In genomic region chr5:119032653-119033052, GRCh38 we compare ENCODE assay signal across 12 cellular contexts. TPM values are rescaled to one million over a fixed set of nuclear protein-coding genes. Genes with fewer than 3 reads are reported as not detected.
DNase-seq lines count a peak whose midpoint lies in the region; ATAC-seq and TF ChIP-seq lines count a peak whose summit lies in the region.
"Had no signal": no experiment of that assay in that cellular context is flagged by ENCODE, and none has a peak within 500 bp of the region (broad histone marks: within the 10 kb centered on the region; RNA-seq: fewer than 3 reads in every experiment).

No MANE protein-coding gene starts in this region.

- no peak overlapping the region for H3K27ac ChIP-seq in H9 (ENCODE audit: insufficient read length, low read depth, low read length)
- H3K27ac ChIP-seq in OCI-LY3 (ENCODE audit: low read length), result peak overlapping the region; percentile 97
- H3K27ac ChIP-seq in naive thymus-derived CD4-positive, alpha-beta T cell (ENCODE audit: low read depth, low read length), result no peak overlapping the region
- no peak overlapping the region for H3K27ac ChIP-seq in mesendoderm (ENCODE audit: low read depth, low read length)
- H3K27ac ChIP-seq in esophagus muscularis mucosa (replicated peaks in 1 of 4), result no peak overlapping the region
- H3K27ac ChIP-seq: 22Rv1, adrenal gland had no signal

- no peak overlapping the region for H4K91ac ChIP-seq in H9 (ENCODE audit: insufficient read length, low read depth, low read length)

- no peak for TF ChIP-seq POLR2A in esophagus muscularis mucosa (IDR thresholded peaks at IDR 0.05; ENCODE audit: low read depth)

- H3K79me2 ChIP-seq in H9 (ENCODE audit: insufficient read depth, low read length) (no peaks in the 10 kb centered on the region), OCI-LY3 (ENCODE audit: low read length) (no peaks in the 10 kb centered on the region), mesendoderm (ENCODE audit: control insufficient read depth, insufficient read depth, low read length) (no peaks in the 10 kb centered on the region)

- CTCF ChIA-PET in naive thymus-derived CD4-positive, alpha-beta T cell (lab: Charles Lee), result no interaction called here

- DNase-seq in SIG-M5 treated with dmso at 0.1 percent for 504 hours (lab: John Stamatoyannopoulos, UW; ENCODE audit: unreplicated experiment) (peak; percentile 76), SIG-M5 (lab: John Stamatoyannopoulos, UW) (no peak), H9 (no peak), mesendoderm (no peak), NCI-H1930 (lab: John Stamatoyannopoulos, UW) (no peak), esophagus muscularis mucosa (ENCODE audit: extremely low spot score) (no peak)
- DNase-seq in naive thymus-derived CD4-positive, alpha-beta T cell, result no peak
- DNase-seq: effector CD4-positive, alpha-beta T cell; NCI-H1105 had no signal

- H2BK15ac ChIP-seq in H9 (ENCODE audit: low read depth, low read length) (no peak overlapping the region), mesendoderm (replicated peaks; ENCODE audit: low read depth) (no peak overlapping the region)

- no peaks in the 10 kb centered on the region for H3K36me3 Mint-ChIP-seq in H9 (ENCODE audit: insufficient read depth in 1 of 3, low read depth in 3 of 3)
- peaks cover 0 to 5% (median 0%) of the 10 kb centered on the region in 5 donors for H3K36me3 Mint-ChIP-seq in naive thymus-derived CD4-positive, alpha-beta T cell

- peak; percentile 76 for ATAC-seq in naive thymus-derived CD4-positive, alpha-beta T cell

- no peak overlapping the region for H2BK120ac ChIP-seq in H9 (ENCODE audit: low read depth, low read length, poor library complexity, severe bottlenecking)
- no peak overlapping the region for H2BK120ac ChIP-seq in mesendoderm (ENCODE audit: low read depth, low read length)

- no peaks in the 10 kb centered on the region; a peak in 1 of 5 replicates for H3K9me3 Mint-ChIP-seq in H9
- no peaks in the 10 kb centered on the region for H3K9me3 Mint-ChIP-seq in naive thymus-derived CD4-positive, alpha-beta T cell

- no peaks in the 10 kb centered on the region for H3K36me3 ChIP-seq in OCI-LY3 (replicated peaks; ENCODE audit: low read depth, low read length)
- H3K36me3 ChIP-seq in naive thymus-derived CD4-positive, alpha-beta T cell (ENCODE audit: control insufficient read depth in 2 of 3, insufficient read depth in 3 of 3, low read length in 3 of 3), result no peaks in the 10 kb centered on the region
- H3K36me3 ChIP-seq in mesendoderm (ENCODE audit: control insufficient read depth, insufficient read depth, low read length), result no peaks in the 10 kb centered on the region
- H3K36me3 ChIP-seq in esophagus muscularis mucosa, result no peaks in the 10 kb centered on the region
- H3K36me3 ChIP-seq: adrenal gland had no signal

- H3K18ac ChIP-seq in H9 (ENCODE audit: insufficient read length, low read depth, low read length) (no peak overlapping the region), mesendoderm (ENCODE audit: low read length) (no peak overlapping the region)

- intact Hi-C loops in naive thymus-derived CD4-positive, alpha-beta T cell (cut with micrococcal nuclease), result no loop called here
- intact Hi-C loops in esophagus muscularis mucosa (cut with DNase I), result no loop called here

- TF ChIP-seq CTCF in H9 (conservative IDR thresholded peaks at IDR 0.05) (no peak), OCI-LY3 (IDR thresholded peaks at IDR 0.05; ENCODE audit: low read depth, low read length) (no peak), esophagus muscularis mucosa (IDR thresholded peaks at IDR 0.05) (no peak)

- no peak overlapping the region for H4K8ac ChIP-seq in H9 (replicated peaks; ENCODE audit: insufficient read length, low read depth, low read length)
- H4K8ac ChIP-seq in mesendoderm (ENCODE audit: low read depth, low read length), result no peak overlapping the region

- H3K9ac ChIP-seq in H9 (ENCODE audit: extremely low read depth, insufficient read length, low read length), result no peak overlapping the region
- H3K9ac ChIP-seq in OCI-LY3 (ENCODE audit: low read length), result peak overlapping the region; percentile 52
- H3K9ac ChIP-seq in mesendoderm (ENCODE audit: low read length), result no peak overlapping the region

- H3K4me1 Mint-ChIP-seq in H9, result peaks cover 24 to 30% of the 10 kb centered on the region in 2 experiments
- H3K4me1 Mint-ChIP-seq in naive thymus-derived CD4-positive, alpha-beta T cell, result peaks cover 0 to 24% (median 22%) of the 10 kb centered on the region in 7 donors

- no peak overlapping the region for H3K4ac ChIP-seq in H9 (ENCODE audit: low read depth, low read length)
- H3K4ac ChIP-seq in mesendoderm (ENCODE audit: low read depth, low read length), result no peak overlapping the region

- WGBS in H9 (ENCODE audit: extremely low coverage, insufficient read length, low lambda C conversion rate), result no CpG with 5 or more reads among the region's 3 CpGs
- no CpG with 5 or more reads among the region's 3 CpGs for WGBS in mesendoderm (ENCODE audit: extremely low coverage, insufficient coverage, low lambda C conversion rate)
- WGBS in esophagus muscularis mucosa, result 69% methylated on average over 3 of the region's 3 CpGs

- no peak overlapping the region for H2BK5ac ChIP-seq in H9 (ENCODE audit: insufficient read length, low read length)
- no peak overlapping the region for H2BK5ac ChIP-seq in mesendoderm (ENCODE audit: low read length)

- TF ChIP-seq EP300 in esophagus muscularis mucosa (IDR thresholded peaks at IDR 0.05), result no peak

- H4K5ac ChIP-seq in H9 (ENCODE audit: insufficient read length, low read depth, low read length) (no peak overlapping the region), mesendoderm (ENCODE audit: low read length) (no peak overlapping the region)

- peaks cover 3% of the 10 kb centered on the region; the same call in 1 of the 2 replicates for H3K4me1 ChIP-seq in H9 (ENCODE audit: insufficient read depth, low read length)
- peaks cover 50% of the 10 kb centered on the region for H3K4me1 ChIP-seq in OCI-LY3 (ENCODE audit: low read length)
- peaks cover 0 to 18% of the 10 kb centered on the region in 2 donors for H3K4me1 ChIP-seq in naive thymus-derived CD4-positive, alpha-beta T cell (ENCODE audit: control insufficient read depth in 2 of 2, insufficient read depth in 2 of 2, low read length in 2 of 2)
- H3K4me1 ChIP-seq in mesendoderm (ENCODE audit: control insufficient read depth, low read depth, low read length), result no peaks in the 10 kb centered on the region
- no peaks in the 10 kb centered on the region for H3K4me1 ChIP-seq in esophagus muscularis mucosa

- no peaks in the 10 kb centered on the region for H3K23me2 ChIP-seq in H9 (ENCODE audit: insufficient read length, low read depth, low read length, poor library complexity, severe bottlenecking)

- H3K27me3 ChIP-seq in H9 (ENCODE audit: insufficient read depth, low read length), result no peaks in the 10 kb centered on the region
- no peaks in the 10 kb centered on the region for H3K27me3 ChIP-seq in OCI-LY3 (ENCODE audit: low read depth, low read length)
- H3K27me3 ChIP-seq in naive thymus-derived CD4-positive, alpha-beta T cell (ENCODE audit: control insufficient read depth in 2 of 2, insufficient read depth in 2 of 2, low read length in 2 of 2), result no peaks in the 10 kb centered on the region
- H3K27me3 ChIP-seq in mesendoderm (ENCODE audit: insufficient read depth, low read length, poor library complexity), result no peaks in the 10 kb centered on the region
- no peaks in the 10 kb centered on the region for H3K27me3 ChIP-seq in esophagus muscularis mucosa
- H3K27me3 ChIP-seq: adrenal gland had no signal

- H2BK20ac ChIP-seq in H9 (ENCODE audit: low read depth, low read length, poor library complexity, severe bottlenecking), result no peak overlapping the region

- no peak overlapping the region for H3K4me3 Mint-ChIP-seq in H9
- H3K4me3 Mint-ChIP-seq in naive thymus-derived CD4-positive, alpha-beta T cell, result no peak overlapping the region

- H3K4me3 ChIP-seq in OCI-LY3 (ENCODE audit: low read length), result peak overlapping the region; percentile 51
- no peak overlapping the region for H3K4me3 ChIP-seq in naive thymus-derived CD4-positive, alpha-beta T cell (ENCODE audit: low read length)
- H3K4me3 ChIP-seq in mesendoderm (ENCODE audit: low read length), result no peak overlapping the region
- H3K4me3 ChIP-seq in esophagus muscularis mucosa, result no peak overlapping the region
- H3K4me3 ChIP-seq: adrenal gland had no signal

- POLR2A ChIA-PET in naive thymus-derived CD4-positive, alpha-beta T cell (lab: Charles Lee), result no interaction called here

- no peak overlapping the region for H3T11ph ChIP-seq in H9 (ENCODE audit: low read length)

- no peaks in the 10 kb centered on the region for H4K20me1 ChIP-seq in H9 (ENCODE audit: control insufficient read depth, insufficient read depth, insufficient read length)
- no peaks in the 10 kb centered on the region for H4K20me1 ChIP-seq in OCI-LY3 (ENCODE audit: insufficient read depth, low read length)

- no peak overlapping the region for H3K56ac ChIP-seq in H9 (ENCODE audit: insufficient read length, low read depth, low read length)
- H3K56ac ChIP-seq in mesendoderm (ENCODE audit: low read length), result no peak overlapping the region

- H3K27ac Mint-ChIP-seq in H9, result no peak overlapping the region
- H3K27ac Mint-ChIP-seq in naive thymus-derived CD4-positive, alpha-beta T cell, result peak overlapping the region in 4 of 9 donors; percentile 6 to 88 (median 46)

- H3K9me3 ChIP-seq in H9 (ENCODE audit: control insufficient read depth, low read depth, low read length) (no peaks in the 10 kb centered on the region), OCI-LY3 (ENCODE audit: insufficient read depth, low read length) (no peaks in the 10 kb centered on the region), esophagus muscularis mucosa (no peaks in the 10 kb centered on the region)
- H3K9me3 ChIP-seq in naive thymus-derived CD4-positive, alpha-beta T cell (ENCODE audit: control insufficient read depth in 2 of 3, low read length in 3 of 3), result no peaks in the 10 kb centered on the region
- H3K9me3 ChIP-seq: adrenal gland had no signal

- no peaks in the 10 kb centered on the region for H3K27me3 Mint-ChIP-seq in H9 (ENCODE audit: low read depth)
- H3K27me3 Mint-ChIP-seq in naive thymus-derived CD4-positive, alpha-beta T cell, result no peaks in the 10 kb centered on the region

- H3K79me1 ChIP-seq in H9 (ENCODE audit: insufficient read depth, low read depth, low read length, poor library complexity, severe bottlenecking) (no peaks in the 10 kb centered on the region), mesendoderm (ENCODE audit: low read length) (no peaks in the 10 kb centered on the region)

- no peak overlapping the region for H2AK5ac ChIP-seq in H9 (ENCODE audit: insufficient read length, low read length)
- H2AK5ac ChIP-seq in mesendoderm (ENCODE audit: low read length), result no peak overlapping the region

- no peak overlapping the region for H2BK12ac ChIP-seq in H9 (ENCODE audit: insufficient read length, low read depth, low read length)

- H3K4me2 ChIP-seq in H9 (ENCODE audit: insufficient read depth, insufficient read length, low read length), result no peak overlapping the region
- H3K4me2 ChIP-seq in OCI-LY3 (ENCODE audit: low read length), result peak overlapping the region; percentile 73
- no peak overlapping the region for H3K4me2 ChIP-seq in mesendoderm (ENCODE audit: low read length)

- no peak overlapping the region for H3K23ac ChIP-seq in H9 (ENCODE audit: insufficient read length, low read depth, low read length)
- H3K23ac ChIP-seq in mesendoderm (ENCODE audit: low read length), result no peak overlapping the region

- peak overlapping the region; percentile 14 for H2AFZ ChIP-seq in H9 (ENCODE audit: low read length)
- H2AFZ ChIP-seq in OCI-LY3 (ENCODE audit: low read depth, low read length), result peak overlapping the region; percentile 69

- no peak overlapping the region for H3K14ac ChIP-seq in H9 (ENCODE audit: insufficient read depth, low read length)

RNA-seq across cellular contexts. Expression of gene DMXL1, which starts 38.2 kb away (rescaled TPM):
- total RNA-seq in H9 (2021) (53.8 and 63.5 TPM in 2 replicates), esophagus muscularis mucosa (10 to 100 TPM; 36.3 to 65.6 (median 39.9) TPM)
- 10 to 100 TPM; 30.5 to 40.8 (median 32.4) TPM for total RNA-seq in naive thymus-derived CD4-positive, alpha-beta T cell
- polyA plus RNA-seq in naive thymus-derived CD4-positive, alpha-beta T cell, result 10 to 100 TPM; 16.5 to 17.0 TPM
- polyA plus RNA-seq in mesendoderm (2013, experiment 1 of 2), result 11.2 TPM
- polyA plus RNA-seq in mesendoderm (2013, experiment 2 of 2), result 12.4 TPM

RNA-seq across cellular contexts. Expression of gene DTWD2, which starts 44.3 kb away (rescaled TPM):
- 10.1 and 10.8 TPM in 2 replicates for total RNA-seq in H9 (2021)
- total RNA-seq in naive thymus-derived CD4-positive, alpha-beta T cell, result 1 to 10 TPM; 2.6 to 5.8 (median 3.4) TPM
- 1 to 10 TPM; 2.5 to 4.3 TPM for polyA plus RNA-seq in naive thymus-derived CD4-positive, alpha-beta T cell
- 56.4 TPM for polyA plus RNA-seq in mesendoderm (2013, experiment 1 of 2)
- polyA plus RNA-seq in mesendoderm (2013, experiment 2 of 2), result 60.1 TPM
- 10 to 100 TPM in 1 of 4 donors, 1 to 10 TPM in 3; 7.1 to 10.5 (median 9.1) TPM for total RNA-seq in esophagus muscularis mucosa
